28 cellular contexts compared by ENCODE assay signal in genomic region chr17:19943026-19943425, GRCh38. TPM values are rescaled to one million over a fixed set of nuclear protein-coding genes. Genes with fewer than 3 reads are reported as not detected.
DNase-seq lines count a peak whose midpoint lies in the region; TF ChIP-seq lines count a peak whose summit lies in the region.
"Had no signal": no experiment of that assay in that cellular context is flagged by ENCODE, and none has a peak within 500 bp of the region (broad histone marks: within the 10 kb centered on the region; RNA-seq: fewer than 3 reads in every experiment).

No MANE protein-coding gene starts in this region.

- TF ChIP-seq CTCF in endothelial cell (IDR thresholded peaks at IDR 0.05; ENCODE audit: unreplicated experiment) (no peak), glutamatergic neuron (IDR thresholded peaks at IDR 0.05; ENCODE audit: partially characterized antibody, unreplicated experiment) (no peak)

- H3K4me1 ChIP-seq in HUES64 (ENCODE audit: insufficient read depth, low read length) (peaks cover 23% of the 10 kb centered on the region), GM23248 (ENCODE audit: insufficient read depth) (peaks cover 19% of the 10 kb centered on the region)
- H3K4me1 ChIP-seq: foreskin keratinocyte had no signal

- H3K36me3 ChIP-seq in HUES64 (ENCODE audit: insufficient read depth, low read length), result peaks cover 83% of the 10 kb centered on the region
- peaks cover 29% of the 10 kb centered on the region for H3K36me3 ChIP-seq in GM23248 (ENCODE audit: low read depth)
- H3K36me3 ChIP-seq: uterus had no signal

- no peak overlapping the region for H3K4me2 ChIP-seq in GM23248 (ENCODE audit: unreplicated experiment)
- H3K4me2 ChIP-seq: hepatocyte had no signal

- H3F3A ChIP-seq in GM23248 (ENCODE audit: insufficient read depth), result peaks cover 26% of the 10 kb centered on the region

- in situ Hi-C loops in GM23248 (cut with MboI), result no loop called here

- peaks cover 48% of the 10 kb centered on the region for H3K4me1 Mint-ChIP-seq in activated T-cell treated with anti-CD3 and anti-CD28 coated beads, Interleukin-2, amount 50 U/mL, for 24 hours (ENCODE audit: low read depth)
- H3K4me1 Mint-ChIP-seq in endothelial cell (ENCODE audit: unreplicated experiment), result peaks cover 7% of the 10 kb centered on the region
- peaks cover under 1% of the 10 kb centered on the region for H3K4me1 Mint-ChIP-seq in glutamatergic neuron (ENCODE audit: low read depth, unreplicated experiment)

- H3K79me2 ChIP-seq in GM23248 (ENCODE audit: insufficient read depth), result peaks cover 79% of the 10 kb centered on the region

- H3K9ac ChIP-seq in HUES64 (ENCODE audit: low read depth, low read length) (no peak overlapping the region), GM23248 (no peak overlapping the region)

- H3K27me3 ChIP-seq in HUES64 (ENCODE audit: insufficient read depth, low read length), result no peaks in the 10 kb centered on the region
- H3K27me3 ChIP-seq in GM23248 (replicated peaks; ENCODE audit: insufficient read depth), result no peaks in the 10 kb centered on the region
- H3K27me3 ChIP-seq: esophagus muscularis mucosa, foreskin keratinocyte, hepatocyte, uterus had no signal

- H3K9me3 Mint-ChIP-seq in activated T-cell treated with anti-CD3 and anti-CD28 coated beads, Interleukin-2, amount 50 U/mL, for 24 hours, result no peaks in the 10 kb centered on the region
- H3K9me3 Mint-ChIP-seq in endothelial cell (ENCODE audit: unreplicated experiment) (no peaks in the 10 kb centered on the region), glutamatergic neuron (ENCODE audit: unreplicated experiment) (no peaks in the 10 kb centered on the region)
- H3K9me3 Mint-ChIP-seq: activated CD4-positive, alpha-beta memory T cell treated with anti-CD3 and anti-CD28 coated beads, Interleukin-2, amount 10 ng/mL, durations not matched to agents 7 days and 5 days; HFFc6 had no signal

- H3K27me3 Mint-ChIP-seq in activated T-cell treated with anti-CD3 and anti-CD28 coated beads, Interleukin-2, amount 50 U/mL, for 24 hours, result no peaks in the 10 kb centered on the region
- H3K27me3 Mint-ChIP-seq in endothelial cell (ENCODE audit: unreplicated experiment), result no peaks in the 10 kb centered on the region
- no peaks in the 10 kb centered on the region for H3K27me3 Mint-ChIP-seq in glutamatergic neuron (ENCODE audit: unreplicated experiment)
- H3K27me3 Mint-ChIP-seq: activated CD4-positive, alpha-beta memory T cell treated with anti-CD3 and anti-CD28 coated beads, Interleukin-2, amount 10 ng/mL, durations not matched to agents 7 days and 5 days; activated naive CD8-positive, alpha-beta T cell had no signal

- H3K27ac ChIP-seq in HUES64 (ENCODE audit: low read depth, low read length) (0 out of 2 replicates have a peak overlapping the region, but pooled peaks have one; percentile 11), GM23248 (no peak overlapping the region)
- H3K27ac ChIP-seq: esophagus muscularis mucosa, foreskin keratinocyte, hepatocyte, thoracic aorta, uterus had no signal

- 70% methylated on average over 4 of the region's 5 CpGs for WGBS in HUES64
- WGBS in GM23248 (ENCODE audit: low coverage in 1 of 2, low lambda C conversion rate in 2 of 2, missing lambda C conversion rate in 2 of 2), 2 experiments, result 97 to 98% methylated on average over 5 of the region's 5 CpGs

- H3K4me3 ChIP-seq in HUES64 (ENCODE audit: low read length) (no peak overlapping the region), GM23248 (no peak overlapping the region)
- H3K4me3 ChIP-seq: esophagus muscularis mucosa, hepatocyte, thoracic aorta, uterus had no signal

- H3K27ac Mint-ChIP-seq in activated T-cell treated with anti-CD3 and anti-CD28 coated beads, Interleukin-2, amount 50 U/mL, for 24 hours, result peak overlapping the region; percentile 64
- peak overlapping the region; percentile 22 for H3K27ac Mint-ChIP-seq in endothelial cell (ENCODE audit: unreplicated experiment)
- no peak overlapping the region for H3K27ac Mint-ChIP-seq in glutamatergic neuron (ENCODE audit: unreplicated experiment)
- H3K27ac Mint-ChIP-seq: activated CD4-positive, alpha-beta memory T cell treated with anti-CD3 and anti-CD28 coated beads, Interleukin-2, amount 10 ng/mL, durations not matched to agents 7 days and 5 days; activated naive CD8-positive, alpha-beta T cell; HFFc6 had no signal

- H3K9me3 ChIP-seq in HUES64 (ENCODE audit: insufficient read depth, low read depth, low read length) (no peaks in the 10 kb centered on the region), GM23248 (ENCODE audit: low read depth) (no peaks in the 10 kb centered on the region)
- H3K9me3 ChIP-seq: esophagus muscularis mucosa, thoracic aorta, uterus had no signal

- no peaks in the 10 kb centered on the region for H3K9me2 ChIP-seq in GM23248 (ENCODE audit: insufficient read depth)

- H2AFZ ChIP-seq in GM23248, result no peak overlapping the region
- H2AFZ ChIP-seq: hepatocyte had no signal

- peaks cover 91% of the 10 kb centered on the region for H3K36me3 Mint-ChIP-seq in activated T-cell treated with anti-CD3 and anti-CD28 coated beads, Interleukin-2, amount 50 U/mL, for 24 hours (ENCODE audit: low read depth)
- peaks cover 5% of the 10 kb centered on the region for H3K36me3 Mint-ChIP-seq in endothelial cell (ENCODE audit: low read depth, unreplicated experiment)
- H3K36me3 Mint-ChIP-seq in glutamatergic neuron (ENCODE audit: unreplicated experiment), result no peaks in the 10 kb centered on the region

- H4K20me1 ChIP-seq in GM23248 (ENCODE audit: insufficient read depth), result peaks cover 13% of the 10 kb centered on the region

- no peak for DNase-seq in activated T-cell treated with anti-CD3 and anti-CD28 coated beads, Interleukin-2, amount 50 U/mL, for 24 hours
- DNase-seq in activated T-cell treated with anti-CD3 and anti-CD28 coated beads, Interleukin-2, amount 50 U/mL, for 48 hours, result no peak
- no peak for DNase-seq in endothelial cell (ENCODE audit: low spot score)
- DNase-seq in NCI-H1105 treated with DMSO at 0.1 percent for 48 hours (lab: John Stamatoyannopoulos, UW), result no peak
- DNase-seq in GM23248, result no peak
- DNase-seq in glutamatergic neuron, result no peak
- DNase-seq in activated CD4-positive, alpha-beta T cell treated with anti-CD3 and anti-CD28 coated beads, Interleukin-2, amount 50 U/mL, for 48 hours, result no peak
- DNase-seq: 8988T; activated CD4-positive, alpha-beta memory T cell treated with anti-CD3 and anti-CD28 coated beads, Interleukin-2, amount 10 ng/mL, durations not matched to agents 7 days and 5 days; activated CD8-positive, alpha-beta memory T cell treated with anti-CD3 and anti-CD28 coated beads, Interleukin-2, amount 50 U/mL, for 48 hours; anterior cingulate cortex; cortex of kidney; DMS79 treated with DMSO at 0.1 percent for 48 hours; foreskin keratinocyte; HFFc6; mesenchymal stem cell; NCI-H1105; NCI-H2029; NCI-H526 treated with DMSO at 0.1 percent for 48 hours; occipital lobe; stimulated activated CD4-positive, alpha-beta T cell treated with anti-CD3 and anti-CD28 coated beads, Interleukin-15, amount 100 ng/mL, for 24 hours; stimulated activated naive CD8-positive, alpha-beta T cell treated with anti-CD3 and anti-CD28 coated beads, Interleukin-15, Interleukin-2, amounts not matched to agents 100 U/mL and 50 U/mL, for 24 hours; uterus had no signal

- no peak overlapping the region for H3K4me3 Mint-ChIP-seq in activated T-cell treated with anti-CD3 and anti-CD28 coated beads, Interleukin-2, amount 50 U/mL, for 24 hours
- H3K4me3 Mint-ChIP-seq in endothelial cell (ENCODE audit: unreplicated experiment) (no peak overlapping the region), glutamatergic neuron (ENCODE audit: unreplicated experiment) (no peak overlapping the region)
- H3K4me3 Mint-ChIP-seq: activated CD4-positive, alpha-beta memory T cell treated with anti-CD3 and anti-CD28 coated beads, Interleukin-2, amount 10 ng/mL, durations not matched to agents 7 days and 5 days; activated naive CD8-positive, alpha-beta T cell; HFFc6 had no signal

RNA-seq across cellular contexts. Expression of gene AKAP10, which starts 34.6 kb away (rescaled TPM):
- 12.2 TPM for polyA plus RNA-seq in HUES64 (2013, experiment 1 of 2)
- 14.7 TPM for polyA plus RNA-seq in HUES64 (2013, experiment 2 of 2)
- total RNA-seq in endothelial cell (ENCODE audit: unreplicated experiment) (26.9 TPM), glutamatergic neuron (ENCODE audit: unreplicated experiment) (29.8 TPM)
- total RNA-seq in GM23248 (2014; rRNA removed; shearing (Covaris generic)), result 24.8 and 26.5 TPM in 2 replicates
- 18.0 and 18.7 TPM in 2 replicates for polyA plus RNA-seq in GM23248 (2016; fragmentation: Nextera tagmentation; extraction: Ambion mirVana)
